In the genomic region with DNA sequence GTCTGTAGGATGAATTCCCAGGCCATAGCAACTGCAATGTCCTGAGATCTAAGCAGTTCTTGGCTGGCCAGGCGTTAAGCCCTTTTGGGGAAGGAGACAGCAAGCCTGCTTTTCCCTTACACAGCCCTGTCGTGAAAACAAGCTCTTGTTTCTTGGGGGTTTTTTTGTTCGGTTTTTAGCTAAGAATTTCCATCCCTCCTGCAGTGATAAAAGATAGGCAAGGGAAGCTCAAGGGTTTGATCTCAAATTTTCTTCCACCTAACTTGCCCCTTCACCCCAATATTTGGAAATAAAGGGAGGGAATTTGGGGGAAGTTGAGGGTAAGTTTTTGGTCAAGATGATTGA, we compare ENCODE assay signal across 8 cellular contexts. TPM values are rescaled to one million over a fixed set of nuclear protein-coding genes. Genes with fewer than 3 reads are reported as not detected.
DNase-seq lines count a peak whose midpoint lies in the region; ATAC-seq and TF ChIP-seq lines count a peak whose summit lies in the region.

No MANE protein-coding gene starts in this region.

- POLR2A ChIA-PET in OCI-LY7 (lab: Charles Lee), result interaction anchor here (0.6 to 3.4 kb wide), 24 partner anchors 9 to 680 kb away, joined by 3 to 19 read pairs (median 4); no protein-coding TSS in a partner anchor

- H2BK15ac ChIP-seq in neuronal stem cell (ENCODE audit: low read length), result no peak overlapping the region

- WGBS in neuronal stem cell (ENCODE audit: extremely low coverage in 2 of 2, insufficient read length in 2 of 2, insufficient replicate concordance in 1 of 2), 2 donors, result no CpG with 5 or more reads among the region's 3 CpGs

- peaks cover 5% of the 10 kb centered on the region for H3K79me1 ChIP-seq in neuronal stem cell (ENCODE audit: low read depth, low read length)

- no peaks in the 10 kb centered on the region for H3K9me2 ChIP-seq in OCI-LY7 (ENCODE audit: insufficient read depth, low read length)

- H2AFZ ChIP-seq in OCI-LY7 (ENCODE audit: low read length) (peak overlapping the region; percentile 41; the same call in 1 of the 2 replicates), neuronal stem cell (ENCODE audit: low read length) (peak overlapping the region; percentile 99)

- in situ Hi-C loops in Caki2 (cut with HindIII; ENCODE audit: low pct_unique_long_range_greater_than_20kb, low sequenced_read_pairs), result loop anchor here (5.0 kb wide), 1 partner anchor 211 kb away; no protein-coding TSS in a partner anchor

- no peak overlapping the region for H3K14ac ChIP-seq in neuronal stem cell (ENCODE audit: low read length)

- ATAC-seq in GM21526 (IDR thresholded peaks at IDR 0.05; ENCODE audit: low FRiP score, unreplicated experiment) (no peak), GM19351 (IDR thresholded peaks at IDR 0.05; ENCODE audit: unreplicated experiment) (no peak)

- H4K20me1 ChIP-seq in OCI-LY7 (ENCODE audit: insufficient read depth, low read length), result peaks cover 23% of the 10 kb centered on the region; the same call in 1 of the 2 replicates

- H3K4me3 ChIP-seq in OCI-LY7 (ENCODE audit: low read depth, low read length, poor library complexity, severe bottlenecking), result peak overlapping the region; percentile 95
- H3K4me3 ChIP-seq in neuronal stem cell (ENCODE audit: low read length in 2 of 2), result peak overlapping the region; percentile 74 to 97

- intact Hi-C loops in OCI-LY7 (cut with micrococcal nuclease; ENCODE audit: unreplicated experiment), result loop anchor here (5.0 kb wide), 1 partner anchor 169 kb away; the partner anchor contains the start of gene CD2AP

- H3K4me2 ChIP-seq in OCI-LY7 (ENCODE audit: low read length) (peak overlapping the region; percentile 92), neuronal stem cell (ENCODE audit: insufficient read depth, low read length, poor library complexity, severe bottlenecking) (peak overlapping the region; percentile 77)

- H3K23ac ChIP-seq in neuronal stem cell (ENCODE audit: low read depth, low read length, poor library complexity), result no peak overlapping the region

- H3K9me3 ChIP-seq in OCI-LY7 (ENCODE audit: low read length) (peaks cover 10% of the 10 kb centered on the region; the same call in 1 of the 2 replicates), neuronal stem cell (replicated peaks in 1 of 2; ENCODE audit: control insufficient read depth in 2 of 2, insufficient read depth in 1 of 2, low read depth in 1 of 2, low read length in 2 of 2) (no peaks in the 10 kb centered on the region)

- no TSS peak for BruUV-seq in OCI-LY7 (replicated peaks; lab: Mats Ljungman, UMichigan)

- H3K4me1 ChIP-seq in OCI-LY7 (ENCODE audit: insufficient read depth, low read length, poor library complexity, severe bottlenecking) (peaks cover 57% of the 10 kb centered on the region), neuronal stem cell (ENCODE audit: control insufficient read depth in 2 of 2, insufficient read depth in 1 of 2, low read depth in 1 of 2, low read length in 2 of 2) (peaks cover 3% of the 10 kb centered on the region in 2 donors)

- TF ChIP-seq CTCF in OCI-LY7 (conservative IDR thresholded peaks at IDR 0.05; ENCODE audit: low read length), result no peak

- no peak overlapping the region for H4K91ac ChIP-seq in neuronal stem cell (ENCODE audit: low read depth, low read length, poor library complexity)

- no peak overlapping the region for H2BK12ac ChIP-seq in neuronal stem cell (ENCODE audit: low read length)

- no peak overlapping the region for H2AK5ac ChIP-seq in neuronal stem cell (ENCODE audit: low read depth, low read length)

- DNase-seq in Caki2 (ENCODE audit: low read depth) (peak; percentile 2), OCI-LY7 (ENCODE audit: low spot score) (peak; percentile 51), epithelial cell of prostate (ENCODE audit: low read depth, low spot score) (no peak), neuronal stem cell (ENCODE audit: low spot score) (no peak), NCI-H1092 (lab: John Stamatoyannopoulos, UW) (no peak), COLO829 (ENCODE audit: low spot score) (no peak)

- H3K79me2 ChIP-seq in OCI-LY7 (ENCODE audit: insufficient read depth, low read depth, low read length), result peaks cover 60% of the 10 kb centered on the region

- no peak overlapping the region for H2BK120ac ChIP-seq in neuronal stem cell (ENCODE audit: low read depth, low read length)

- H3K9ac ChIP-seq in neuronal stem cell (ENCODE audit: low read depth, low read length, poor library complexity), result no peak overlapping the region

- H4K8ac ChIP-seq in neuronal stem cell (ENCODE audit: low read depth, low read length), result no peak overlapping the region

- H3K27ac ChIP-seq in OCI-LY7 (ENCODE audit: low read depth, low read length, poor library complexity, severe bottlenecking), result peak overlapping the region; percentile 62
- peak overlapping the region; percentile 65 for H3K27ac ChIP-seq in epithelial cell of prostate
- no peak overlapping the region for H3K27ac ChIP-seq in neuronal stem cell (replicated peaks; ENCODE audit: low read length)

- no peak overlapping the region for H2BK5ac ChIP-seq in neuronal stem cell (ENCODE audit: low read length)

- H3K4ac ChIP-seq in neuronal stem cell (ENCODE audit: low read length), result no peak overlapping the region

- peaks cover 37% of the 10 kb centered on the region for H3K36me3 ChIP-seq in OCI-LY7 (ENCODE audit: insufficient read depth, low read length)
- H3K36me3 ChIP-seq in neuronal stem cell (replicated peaks in 1 of 2; ENCODE audit: control insufficient read depth in 2 of 2, insufficient read depth in 2 of 2, low read length in 2 of 2), result no peaks in the 10 kb centered on the region

- CTCF ChIA-PET in OCI-LY7 (lab: Charles Lee; ENCODE audit: unreplicated experiment), result interaction anchor here (1.0 to 1.9 kb wide), 2 partner anchors 58 to 209 kb away, joined by 4 to 5 read pairs; no protein-coding TSS in a partner anchor

- H3K27me3 ChIP-seq in neuronal stem cell (ENCODE audit: control insufficient read depth in 3 of 3, insufficient read depth in 3 of 3, low read depth in 1 of 3, low read length in 3 of 3), result peaks cover 0 to 14% (median 0%) of the 10 kb centered on the region in 3 experiments

- peak overlapping the region; percentile 97 for H3K18ac ChIP-seq in neuronal stem cell (ENCODE audit: low read length)

RNA-seq across cellular contexts. Expression of gene TNFRSF21, which starts 1.5 kb away (rescaled TPM):
- total RNA-seq in Caki2 (2014; rRNA removed; shearing (Covaris generic); ENCODE audit: low replicate concordance), result 13.1 and 13.5 TPM in 2 replicates
- total RNA-seq in OCI-LY7 (2014; rRNA removed; shearing (Covaris generic)), result 22.7 and 28.1 TPM in 2 replicates
- total RNA-seq in OCI-LY7 (2022), result 35.1 and 36.5 TPM in 2 replicates
- polyA plus RNA-seq in neuronal stem cell (2013, experiment 1 of 2), result 28.9 TPM
- 28.2 TPM for polyA plus RNA-seq in neuronal stem cell (2013, experiment 2 of 2)

Comparison
In these comparisons a context has a peak if more than half of its experiments do, and no peak if none do; other contexts are left out.
1. DNase-seq: peak in Caki2 (single experiment) and OCI-LY7 (single experiment); none in epithelial cell of prostate (single experiment), neuronal stem cell (single experiment), NCI-H1092 (single experiment) and COLO829 (single experiment).